Comparison of ENCODE assay signal across 8 cellular contexts in genomic region chrX:74291964-74292891, GRCh38. TPM values are rescaled to one million over a fixed set of nuclear protein-coding genes. Genes with fewer than 3 reads are reported as not detected.
A peak's percentile ranks its signal among the peaks of the same experiment; 100 is the strongest.
DNase-seq lines count a peak whose midpoint lies in the region; ATAC-seq lines count a peak whose summit lies in the region.

No MANE protein-coding gene starts in this region.

- peaks cover 16% of the 10 kb centered on the region in 2 donors for H3K4me1 Mint-ChIP-seq in effector memory CD8-positive, alpha-beta T cell (ENCODE audit: low read depth in 2 of 2)

- 0 to 1% methylated on average over 8 to 22 of the region's 45 CpGs for WGBS in mesodermal cell (ENCODE audit: insufficient coverage in 2 of 2), 2 experiments

- H3K4me3 ChIP-seq in mesodermal cell (ENCODE audit: extremely low read depth, insufficient read depth, low read length, poor library complexity, severe bottlenecking), result peak overlapping the region; percentile 64

- no peaks in the 10 kb centered on the region for H3K4me1 ChIP-seq in mesodermal cell (ENCODE audit: control insufficient read depth, insufficient read depth, low read length, poor library complexity, severe bottlenecking)

- H3K36me3 ChIP-seq in mesodermal cell (ENCODE audit: control insufficient read depth, insufficient read depth, low read length), result peaks cover 19% of the 10 kb centered on the region

- H3K4me3 Mint-ChIP-seq in effector memory CD8-positive, alpha-beta T cell, result peak overlapping the region; percentile 92 to 98

- DNase-seq in COLO829 (ENCODE audit: low spot score) (peak; percentile 88), HS-5 (ENCODE audit: low read depth) (peak; percentile 66), NK-92 (lab: John Stamatoyannopoulos, UW; ENCODE audit: unreplicated experiment) (peak; percentile 5)
- DNase-seq in activated CD8-positive, alpha-beta memory T cell treated with anti-CD3 and anti-CD28 coated beads for 4 hours (ENCODE audit: low read depth in 2 of 2), result peak; percentile 55 to 67
- DNase-seq in effector memory CD8-positive, alpha-beta T cell, result peak; percentile 66 to 71 (median 69)
- peak; percentile 44 for DNase-seq in stimulated activated CD8-positive, alpha-beta memory T cell treated with anti-CD3 and anti-CD28 coated beads, Interleukin-15, amount 100 ng/mL, for 24 hours (ENCODE audit: low read depth)

- no peaks in the 10 kb centered on the region for H3K27me3 Mint-ChIP-seq in effector memory CD8-positive, alpha-beta T cell

- H3K27ac Mint-ChIP-seq in effector memory CD8-positive, alpha-beta T cell, result peak overlapping the region; percentile 96 to 97

- peaks cover 21% of the 10 kb centered on the region for H3K36me3 Mint-ChIP-seq in effector memory CD8-positive, alpha-beta T cell (ENCODE audit: insufficient read depth)

- no peaks in the 10 kb centered on the region for H3K9me3 Mint-ChIP-seq in effector memory CD8-positive, alpha-beta T cell

- peak overlapping the region; percentile 95 for H3K27ac ChIP-seq in mesodermal cell (ENCODE audit: low read depth, low read length, severe bottlenecking)

- no peaks in the 10 kb centered on the region for H3K9me3 ChIP-seq in mesodermal cell (ENCODE audit: control insufficient read depth, low read length)

- ATAC-seq in GM19468 (IDR thresholded peaks at IDR 0.05; ENCODE audit: extremely low read depth, unreplicated experiment), result peak; percentile 87
- ATAC-seq in effector memory CD8-positive, alpha-beta T cell (replicated peaks), result peak; percentile 86

RNA-seq across cellular contexts. Expression of gene ZCCHC13, which starts 11.8 kb away (rescaled TPM):
- not detected for polyA plus RNA-seq in mesodermal cell (2013, experiment 1 of 2)
- polyA plus RNA-seq in mesodermal cell (2013, experiment 2 of 2), result not detected

Comparison
In these comparisons a context has a peak if more than half of its experiments do, and no peak if none do; other contexts are left out.
1. Peak in every context shown above with its lines: DNase-seq, ATAC-seq, H3K4me3 ChIP-seq and H3K27ac ChIP-seq.
2. DNase-seq: peak in every context shown above with its lines; median percentile 88 in COLO829; 69 in effector memory CD8-positive, alpha-beta T cell; 66 in HS-5; 61 in activated CD8-positive, alpha-beta memory T cell treated with anti-CD3 and anti-CD28 coated beads for 4 hours; 44 in stimulated activated CD8-positive, alpha-beta memory T cell treated with anti-CD3 and anti-CD28 coated beads, Interleukin-15, amount 100 ng/mL, for 24 hours; 5 in NK-92.